In the genomic region with DNA sequence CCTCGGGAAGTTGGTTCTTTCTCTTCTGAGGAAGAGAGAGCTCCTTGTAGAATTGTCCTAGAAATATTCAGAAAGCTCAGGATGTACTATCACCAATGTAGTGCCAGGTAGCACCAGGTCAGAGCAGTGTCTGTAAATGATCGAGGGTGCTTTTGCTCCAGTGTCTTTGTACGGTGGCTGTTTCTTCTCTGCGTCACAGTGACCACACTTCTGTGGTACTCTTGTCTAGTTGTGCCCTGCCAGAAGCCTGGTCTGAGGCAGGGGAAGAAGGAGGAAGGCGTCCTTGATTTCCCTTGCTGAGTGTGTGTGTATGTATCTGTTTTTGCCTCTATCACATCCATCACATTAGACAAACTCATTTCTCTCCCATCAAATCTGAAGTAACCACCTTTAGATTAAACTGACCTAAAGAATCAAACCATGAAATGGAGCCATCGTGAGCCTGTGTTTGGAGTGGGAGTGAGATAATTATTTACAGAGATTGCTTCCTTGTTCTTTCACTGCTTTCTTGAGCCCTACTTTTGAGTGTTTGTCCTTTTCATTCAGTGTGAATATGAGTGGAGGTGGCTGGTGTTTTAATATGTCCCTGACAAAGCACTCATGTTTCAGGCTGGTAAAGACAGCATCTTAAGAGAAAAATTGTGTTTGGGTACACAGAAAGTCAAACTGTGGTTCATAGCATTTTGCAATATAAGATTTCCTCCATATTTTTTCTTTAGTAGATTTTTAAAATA, we compare ENCODE assay signal across 20 cellular contexts.
"Had no signal": no experiment of that assay in that cellular context is flagged by ENCODE, and none has a peak within 500 bp of the region (broad histone marks: within the 10 kb centered on the region; RNA-seq: fewer than 3 reads in every experiment).

No MANE protein-coding gene starts in this region.

- H3K4me3 ChIP-seq: right atrium auricular region, sigmoid colon, skin epidermis, stomach, thoracic aorta, transverse colon had no signal

- H3K4me1 ChIP-seq: foreskin keratinocyte, right atrium auricular region, sigmoid colon, stomach had no signal

- H3K27me3 ChIP-seq: right atrium auricular region, sigmoid colon, stomach, transverse colon had no signal

- H3K4me1 Mint-ChIP-seq: nephron progenitor cell had no signal

- H3K27ac ChIP-seq: foreskin keratinocyte, right atrium auricular region, sigmoid colon, skin epidermis, stomach, thoracic aorta, transverse colon had no signal

- H3K27ac Mint-ChIP-seq: dendritic cell treated with granulocyte-macrophage colony-stimulating factor and Interleukin-4, amounts not matched to agents 40 ng/mL and 50 ng/mL, for 4 days; immature natural killer cell; nephron progenitor cell had no signal

- H3K9me3 ChIP-seq: thoracic aorta had no signal

- H3K9me3 Mint-ChIP-seq: dendritic cell treated with granulocyte-macrophage colony-stimulating factor and Interleukin-4, amounts not matched to agents 40 ng/mL and 50 ng/mL, for 4 days had no signal

- DNase-seq: erythroblast; foreskin keratinocyte; immature natural killer cell; kidney; left cardiac atrium; mammary epithelial cell; naive thymus-derived CD4-positive, alpha-beta T cell; nephron progenitor cell; posterior cingulate gyrus; sigmoid colon; stimulated activated CD4-positive, alpha-beta T cell treated with anti-CD3 and anti-CD28 coated beads, Interleukin-2, amount 100 ng/mL, for 24 hours; stimulated activated CD4-positive, alpha-beta T cell treated with anti-CD3 and anti-CD28 coated beads, Interleukin-4, amount 100 ng/mL, for 4 hours; stimulated activated naive CD4-positive, alpha-beta T cell; stomach; substantia nigra; transverse colon had no signal

- H3K36me3 ChIP-seq: right atrium auricular region, sigmoid colon, stomach, thoracic aorta, transverse colon had no signal

- H3K4me3 Mint-ChIP-seq: dendritic cell treated with granulocyte-macrophage colony-stimulating factor and Interleukin-4, amounts not matched to agents 40 ng/mL and 50 ng/mL, for 4 days; immature natural killer cell; naive thymus-derived CD4-positive, alpha-beta T cell; nephron progenitor cell had no signal

- ATAC-seq: foreskin keratinocyte; left cardiac atrium; naive thymus-derived CD4-positive, alpha-beta T cell had no signal
